11 cellular contexts compared by ENCODE assay signal in genomic region chr15:101207867-101208288, GRCh38. TPM values are rescaled to one million over a fixed set of nuclear protein-coding genes. Genes with fewer than 3 reads are reported as not detected.
DNase-seq lines count a peak whose midpoint lies in the region; ATAC-seq and TF ChIP-seq lines count a peak whose summit lies in the region.
"Had no signal": no experiment of that assay in that cellular context is flagged by ENCODE, and none has a peak within 500 bp of the region (broad histone marks: within the 10 kb centered on the region; RNA-seq: fewer than 3 reads in every experiment).

No MANE protein-coding gene starts in this region.

- DNase-seq in T-helper 1 cell = no peak
- peak; percentile 43 for DNase-seq in Right ventricle myocardium superior
- DNase-seq in spleen = peak; percentile 81
- DNase-seq in endothelial cell (ENCODE audit: low spot score) = no peak
- DNase-seq: WERI-Rb-1 had no signal

- peak overlapping the region; percentile 34; the same call in 1 of the 2 replicates for H3K27ac ChIP-seq in VCaP
- H3K27ac ChIP-seq in spleen = peak overlapping the region in 7 of 8 donors; percentile 2 to 83 (median 66)
- H3K27ac ChIP-seq: cardiac muscle cell, WERI-Rb-1 had no signal

- peaks cover 33 to 100% (median 84%) of the 10 kb centered on the region in 6 donors for H3K4me1 ChIP-seq in spleen

- intact Hi-C loops in Right ventricle myocardium superior (cut with DNase I) = no loop called here
- intact Hi-C loops in spleen (cut with DNase I; ENCODE audit: low total_unique reads) = no loop called here

- TF ChIP-seq CTCF in VCaP (conservative IDR thresholded peaks at IDR 0.05) = no peak
- TF ChIP-seq CTCF in spleen (IDR thresholded peaks at IDR 0.05 in 8 of 11, conservative IDR thresholded peaks at IDR 0.05 in 3 of 11) = no peak
- TF ChIP-seq CTCF in endothelial cell (IDR thresholded peaks at IDR 0.05; ENCODE audit: unreplicated experiment) = no peak

- no peak overlapping the region for H3K4me3 Mint-ChIP-seq in T-helper 1 cell treated with Interleukin-12 subunit alpha and Interleukin-12 subunit beta and Interleukin-4 antibody, amounts not matched to agents 30 μg/mL and 1 μg/mL, for 36 hours
- H3K4me3 Mint-ChIP-seq in endothelial cell (ENCODE audit: unreplicated experiment) = no peak overlapping the region

- H3K27ac Mint-ChIP-seq in T-helper 1 cell treated with Interleukin-12 subunit alpha and Interleukin-12 subunit beta and Interleukin-4 antibody, amounts not matched to agents 30 μg/mL and 1 μg/mL, for 36 hours = peak overlapping the region; percentile 47
- no peak overlapping the region for H3K27ac Mint-ChIP-seq in endothelial cell (ENCODE audit: unreplicated experiment)
- H3K27ac Mint-ChIP-seq: progenitor cell of endocrine pancreas had no signal

- no peaks in the 10 kb centered on the region for H3K9me3 ChIP-seq in spleen

- H3K27me3 Mint-ChIP-seq in T-helper 1 cell treated with Interleukin-12 subunit alpha and Interleukin-12 subunit beta and Interleukin-4 antibody, amounts not matched to agents 30 μg/mL and 1 μg/mL, for 36 hours (ENCODE audit: low read depth) = no peaks in the 10 kb centered on the region
- H3K27me3 Mint-ChIP-seq in endothelial cell (ENCODE audit: unreplicated experiment) = peaks cover 2% of the 10 kb centered on the region
- H3K27me3 Mint-ChIP-seq: progenitor cell of endocrine pancreas had no signal

- no peaks in the 10 kb centered on the region for H3K36me3 ChIP-seq in spleen
- H3K36me3 ChIP-seq: cardiac muscle cell, WERI-Rb-1 had no signal

- ATAC-seq in Right ventricle myocardium superior (ENCODE audit: poor library complexity) (peak; percentile 63), HG03159 (IDR thresholded peaks at IDR 0.05; ENCODE audit: unreplicated experiment) (no peak), GM21786 (IDR thresholded peaks at IDR 0.05; ENCODE audit: unreplicated experiment) (no peak)

- peaks cover 75% of the 10 kb centered on the region for H3K4me1 Mint-ChIP-seq in T-helper 1 cell treated with Interleukin-12 subunit alpha and Interleukin-12 subunit beta and Interleukin-4 antibody, amounts not matched to agents 30 μg/mL and 1 μg/mL, for 36 hours (ENCODE audit: low read depth)
- no peaks in the 10 kb centered on the region for H3K4me1 Mint-ChIP-seq in endothelial cell (ENCODE audit: unreplicated experiment)

- peaks cover 13% of the 10 kb centered on the region for H3K36me3 Mint-ChIP-seq in T-helper 1 cell treated with Interleukin-12 subunit alpha and Interleukin-12 subunit beta and Interleukin-4 antibody, amounts not matched to agents 30 μg/mL and 1 μg/mL, for 36 hours (ENCODE audit: low read depth)
- no peaks in the 10 kb centered on the region for H3K36me3 Mint-ChIP-seq in endothelial cell (ENCODE audit: low read depth, unreplicated experiment)

- no peaks in the 10 kb centered on the region for H3K9me3 Mint-ChIP-seq in T-helper 1 cell treated with Interleukin-12 subunit alpha and Interleukin-12 subunit beta and Interleukin-4 antibody, amounts not matched to agents 30 μg/mL and 1 μg/mL, for 36 hours
- H3K9me3 Mint-ChIP-seq in endothelial cell (ENCODE audit: unreplicated experiment) = no peaks in the 10 kb centered on the region

- 43 to 92% (median 66%) methylated on average over 5 of the region's 5 CpGs for WGBS in spleen, 5 donors

- peak overlapping the region in 1 of 8 donors; percentile 39 for H3K4me3 ChIP-seq in spleen
- H3K4me3 ChIP-seq: cardiac muscle cell had no signal

- TF ChIP-seq POLR2A in spleen (IDR thresholded peaks at IDR 0.05) = no peak

- no peaks in the 10 kb centered on the region for H3K27me3 ChIP-seq in spleen (replicated peaks in 1 of 7)
- H3K27me3 ChIP-seq: cardiac muscle cell had no signal

RNA-seq across cellular contexts. Expression of gene CHSY1, which starts 44.0 kb away (rescaled TPM):
- total RNA-seq in Right ventricle myocardium superior (12.7 TPM), spleen (10 to 100 TPM; 50.2 to 99.5 (median 55.9) TPM), endothelial cell (ENCODE audit: unreplicated experiment) (27.6 TPM)
- polyA plus RNA-seq in spleen = 1 to 10 TPM; 6.8 to 9.2 (median 8.3) TPM

Comparison
In these comparisons a context has a peak if more than half of its experiments do, and no peak if none do; other contexts are left out.
1. DNase-seq: peak in Right ventricle myocardium superior (single experiment) and spleen (single experiment); none in T-helper 1 cell (0 of 5) and endothelial cell (single experiment).